1 cellular context compared by ENCODE assay signal in the genomic region with DNA sequence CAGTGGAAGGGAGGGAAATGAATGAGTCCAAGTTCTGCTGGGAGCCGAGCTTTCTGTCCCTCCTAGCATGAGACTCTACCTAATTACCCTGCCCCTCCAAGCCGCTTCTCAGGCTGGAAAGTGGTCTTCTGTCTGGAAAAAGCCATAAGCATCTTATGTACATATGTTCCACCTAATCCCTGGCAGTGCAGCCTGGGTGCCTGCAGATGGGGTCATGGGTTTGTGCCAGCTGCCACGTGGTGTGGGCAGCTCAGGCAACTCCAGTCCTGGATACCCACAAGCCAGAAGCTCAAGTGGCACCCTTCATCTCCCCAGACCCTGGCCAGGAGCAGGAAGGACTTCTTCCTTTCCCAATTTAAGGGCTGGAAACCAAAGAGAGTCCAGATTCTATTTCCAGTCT.
TF ChIP-seq lines count a peak whose summit lies in the region.

No MANE protein-coding gene starts in this region.

TF ChIP-seq in GM23338, 12 proteins besides CTCF, POLR2A, EP300 and RAD21 (continued from another document):
- TF ChIP-seq, protein P1, sequence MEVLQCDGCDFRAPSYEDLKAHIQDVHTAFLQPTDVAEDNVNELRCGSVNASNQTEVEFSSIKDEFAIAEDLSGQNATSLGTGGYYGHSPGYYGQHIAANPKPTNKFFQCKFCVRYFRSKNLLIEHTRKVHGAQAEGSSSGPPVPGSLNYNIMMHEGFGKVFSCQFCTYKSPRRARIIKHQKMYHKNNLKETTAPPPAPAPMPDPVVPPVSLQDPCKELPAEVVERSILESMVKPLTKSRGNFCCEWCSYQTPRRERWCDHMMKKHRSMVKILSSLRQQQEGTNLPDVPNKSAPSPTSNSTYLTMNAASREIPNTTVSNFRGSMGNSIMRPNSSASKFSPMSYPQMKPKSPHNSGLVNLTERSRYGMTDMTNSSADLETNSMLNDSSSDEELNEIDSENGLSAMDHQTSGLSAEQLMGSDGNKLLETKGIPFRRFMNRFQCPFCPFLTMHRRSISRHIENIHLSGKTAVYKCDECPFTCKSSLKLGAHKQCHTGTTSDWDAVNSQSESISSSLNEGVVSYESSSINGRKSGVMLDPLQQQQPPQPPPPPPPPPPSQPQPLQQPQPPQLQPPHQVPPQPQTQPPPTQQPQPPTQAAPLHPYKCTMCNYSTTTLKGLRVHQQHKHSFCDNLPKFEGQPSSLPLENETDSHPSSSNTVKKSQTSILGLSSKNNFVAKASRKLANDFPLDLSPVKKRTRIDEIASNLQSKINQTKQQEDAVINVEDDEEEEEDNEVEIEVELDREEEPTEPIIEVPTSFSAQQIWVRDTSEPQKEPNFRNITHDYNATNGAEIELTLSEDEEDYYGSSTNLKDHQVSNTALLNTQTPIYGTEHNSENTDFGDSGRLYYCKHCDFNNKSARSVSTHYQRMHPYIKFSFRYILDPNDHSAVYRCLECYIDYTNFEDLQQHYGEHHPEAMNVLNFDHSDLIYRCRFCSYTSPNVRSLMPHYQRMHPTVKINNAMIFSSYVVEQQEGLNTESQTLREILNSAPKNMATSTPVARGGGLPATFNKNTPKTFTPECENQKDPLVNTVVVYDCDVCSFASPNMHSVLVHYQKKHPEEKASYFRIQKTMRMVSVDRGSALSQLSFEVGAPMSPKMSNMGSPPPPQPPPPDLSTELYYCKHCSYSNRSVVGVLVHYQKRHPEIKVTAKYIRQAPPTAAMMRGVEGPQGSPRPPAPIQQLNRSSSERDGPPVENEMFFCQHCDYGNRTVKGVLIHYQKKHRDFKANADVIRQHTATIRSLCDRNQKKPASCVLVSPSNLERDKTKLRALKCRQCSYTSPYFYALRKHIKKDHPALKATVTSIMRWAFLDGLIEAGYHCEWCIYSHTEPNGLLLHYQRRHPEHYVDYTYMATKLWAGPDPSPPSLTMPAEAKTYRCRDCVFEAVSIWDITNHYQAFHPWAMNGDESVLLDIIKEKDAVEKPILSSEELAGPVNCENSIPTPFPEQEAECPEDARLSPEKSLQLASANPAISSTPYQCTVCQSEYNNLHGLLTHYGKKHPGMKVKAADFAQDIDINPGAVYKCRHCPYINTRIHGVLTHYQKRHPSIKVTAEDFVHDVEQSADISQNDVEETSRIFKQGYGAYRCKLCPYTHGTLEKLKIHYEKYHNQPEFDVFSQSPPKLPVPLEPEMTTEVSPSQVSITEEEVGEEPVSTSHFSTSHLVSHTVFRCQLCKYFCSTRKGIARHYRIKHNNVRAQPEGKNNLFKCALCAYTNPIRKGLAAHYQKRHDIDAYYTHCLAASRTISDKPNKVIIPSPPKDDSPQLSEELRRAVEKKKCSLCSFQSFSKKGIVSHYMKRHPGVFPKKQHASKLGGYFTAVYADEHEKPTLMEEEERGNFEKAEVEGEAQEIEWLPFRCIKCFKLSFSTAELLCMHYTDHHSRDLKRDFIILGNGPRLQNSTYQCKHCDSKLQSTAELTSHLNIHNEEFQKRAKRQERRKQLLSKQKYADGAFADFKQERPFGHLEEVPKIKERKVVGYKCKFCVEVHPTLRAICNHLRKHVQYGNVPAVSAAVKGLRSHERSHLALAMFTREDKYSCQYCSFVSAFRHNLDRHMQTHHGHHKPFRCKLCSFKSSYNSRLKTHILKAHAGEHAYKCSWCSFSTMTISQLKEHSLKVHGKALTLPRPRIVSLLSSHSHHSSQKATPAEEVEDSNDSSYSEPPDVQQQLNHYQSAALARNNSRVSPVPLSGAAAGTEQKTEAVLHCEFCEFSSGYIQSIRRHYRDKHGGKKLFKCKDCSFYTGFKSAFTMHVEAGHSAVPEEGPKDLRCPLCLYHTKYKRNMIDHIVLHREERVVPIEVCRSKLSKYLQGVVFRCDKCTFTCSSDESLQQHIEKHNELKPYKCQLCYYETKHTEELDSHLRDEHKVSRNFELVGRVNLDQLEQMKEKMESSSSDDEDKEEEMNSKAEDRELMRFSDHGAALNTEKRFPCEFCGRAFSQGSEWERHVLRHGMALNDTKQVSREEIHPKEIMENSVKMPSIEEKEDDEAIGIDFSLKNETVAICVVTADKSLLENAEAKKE (CRISPR knock-in tag; IDR thresholded peaks at IDR 0.05): no peak
- no peak for TF ChIP-seq NANOG (IDR thresholded peaks at IDR 0.05; ENCODE audit: borderline replicate concordance)
- TF ChIP-seq REST (IDR thresholded peaks at IDR 0.05; ENCODE audit: unreplicated experiment): no peak
- TF ChIP-seq POLR2AphosphoS5 (IDR thresholded peaks at IDR 0.05; ENCODE audit: low read depth): no peak
- no peak for TF ChIP-seq STAT1 (IDR thresholded peaks at IDR 0.05; ENCODE audit: unreplicated experiment)
- TF ChIP-seq ZNF331 (CRISPR knock-in tag; IDR thresholded peaks at IDR 0.05; ENCODE audit: low read depth): no peak
- TF ChIP-seq, protein P2, sequence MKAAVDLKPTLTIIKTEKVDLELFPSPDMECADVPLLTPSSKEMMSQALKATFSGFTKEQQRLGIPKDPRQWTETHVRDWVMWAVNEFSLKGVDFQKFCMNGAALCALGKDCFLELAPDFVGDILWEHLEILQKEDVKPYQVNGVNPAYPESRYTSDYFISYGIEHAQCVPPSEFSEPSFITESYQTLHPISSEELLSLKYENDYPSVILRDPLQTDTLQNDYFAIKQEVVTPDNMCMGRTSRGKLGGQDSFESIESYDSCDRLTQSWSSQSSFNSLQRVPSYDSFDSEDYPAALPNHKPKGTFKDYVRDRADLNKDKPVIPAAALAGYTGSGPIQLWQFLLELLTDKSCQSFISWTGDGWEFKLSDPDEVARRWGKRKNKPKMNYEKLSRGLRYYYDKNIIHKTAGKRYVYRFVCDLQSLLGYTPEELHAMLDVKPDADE (IDR thresholded peaks at IDR 0.05): no peak
- TF ChIP-seq CREB1 (CRISPR knock-in tag; IDR thresholded peaks at IDR 0.05; ENCODE audit: low read depth): no peak
- TF ChIP-seq EZH2 (IDR thresholded peaks at IDR 0.05; ENCODE audit: low read depth, unreplicated experiment): no peak
